ENCODE assay signal across 1 cellular context in the genomic region with DNA sequence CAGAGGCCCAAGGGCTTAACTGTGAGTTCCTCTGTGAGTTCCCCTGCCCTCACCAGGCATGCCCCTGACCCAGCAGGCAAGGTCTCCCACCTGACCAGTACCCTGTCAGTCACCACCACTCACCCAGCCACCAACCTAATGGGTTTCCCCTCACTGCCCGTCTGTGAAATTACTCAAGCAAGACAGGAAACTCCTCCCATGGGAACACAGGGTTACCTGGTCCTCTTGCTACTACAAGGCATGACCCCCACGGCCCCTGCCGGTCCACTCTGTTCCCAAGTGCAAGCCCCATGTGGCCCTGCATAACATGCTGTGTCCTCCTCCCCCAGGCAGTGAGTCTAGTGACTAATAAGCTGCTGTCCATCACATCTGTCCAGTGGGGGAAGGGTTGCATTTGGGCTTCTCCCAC.
A peak's percentile ranks its signal among the peaks of the same experiment; 100 is the strongest.
TF ChIP-seq lines count a peak whose summit lies in the region.

No MANE protein-coding gene starts in this region.

TF ChIP-seq in GM12878, 131 proteins besides CTCF, POLR2A, EP300 and RAD21:
- TF ChIP-seq GATAD2B (conservative IDR thresholded peaks at IDR 0.05; ENCODE audit: low read depth) (peak; percentile 49; the same call in 1 of the 2 replicates), MEF2B (IDR thresholded peaks at IDR 0.05; ENCODE audit: partially characterized antibody, poor library complexity, severe bottlenecking) (peak; percentile 60), PAX5 (IDR thresholded peaks at IDR 0.05; ENCODE audit: borderline replicate concordance, low read depth, low read length) (peak; percentile 70; the same call in 1 of the 2 replicates), HDGF (IDR thresholded peaks at IDR 0.05) (0 out of 2 replicates have a peak, but pooled peaks have one; percentile 17), IKZF1 (conservative IDR thresholded peaks at IDR 0.05) (peak; percentile 58; the same call in 1 of the 2 replicates), ASH2L (IDR thresholded peaks at IDR 0.05; ENCODE audit: borderline replicate concordance, low read depth) (no peak), ATF7 (IDR thresholded peaks at IDR 0.05; ENCODE audit: low read depth) (0 out of 2 replicates have a peak, but pooled peaks have one; percentile 17), IRF4 (IDR thresholded peaks at IDR 0.05; ENCODE audit: low read depth, low read length) (no peak), RAD51 (IDR thresholded peaks at IDR 0.05) (peak; percentile 22; the same call in 1 of the 2 replicates), JUND (IDR thresholded peaks at IDR 0.05; ENCODE audit: low read depth, low read length) (no peak), IKZF2 (IDR thresholded peaks at IDR 0.05) (peak in 1 of 2 experiments; percentile 54; a peak in 2 of 4 replicates), RELA (IDR thresholded peaks at IDR 0.05; ENCODE audit: borderline replicate concordance, partially characterized antibody) (peak; percentile 68), HDAC6 (IDR thresholded peaks at IDR 0.05; ENCODE audit: unreplicated experiment) (no peak), NR2F1 (conservative IDR thresholded peaks at IDR 0.05) (0 out of 2 replicates have a peak, but pooled peaks have one; percentile 38), MTA2 (IDR thresholded peaks at IDR 0.05; ENCODE audit: low read depth) (peak; percentile 25; the same call in 1 of the 2 replicates), POLR2AphosphoS2 (IDR thresholded peaks at IDR 0.05; ENCODE audit: low read depth, low read length) (no peak)
- TF ChIP-seq, protein P1, sequence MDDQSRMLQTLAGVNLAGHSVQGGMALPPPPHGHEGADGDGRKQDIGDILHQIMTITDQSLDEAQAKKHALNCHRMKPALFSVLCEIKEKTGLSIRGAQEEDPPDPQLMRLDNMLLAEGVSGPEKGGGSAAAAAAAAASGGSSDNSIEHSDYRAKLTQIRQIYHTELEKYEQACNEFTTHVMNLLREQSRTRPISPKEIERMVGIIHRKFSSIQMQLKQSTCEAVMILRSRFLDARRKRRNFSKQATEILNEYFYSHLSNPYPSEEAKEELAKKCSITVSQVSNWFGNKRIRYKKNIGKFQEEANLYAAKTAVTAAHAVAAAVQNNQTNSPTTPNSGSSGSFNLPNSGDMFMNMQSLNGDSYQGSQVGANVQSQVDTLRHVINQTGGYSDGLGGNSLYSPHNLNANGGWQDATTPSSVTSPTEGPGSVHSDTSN (IDR thresholded peaks at IDR 0.05; ENCODE audit: insufficient replicate concordance, low read depth, low read length), result peak; percentile 58
- TF ChIP-seq, protein P2, sequence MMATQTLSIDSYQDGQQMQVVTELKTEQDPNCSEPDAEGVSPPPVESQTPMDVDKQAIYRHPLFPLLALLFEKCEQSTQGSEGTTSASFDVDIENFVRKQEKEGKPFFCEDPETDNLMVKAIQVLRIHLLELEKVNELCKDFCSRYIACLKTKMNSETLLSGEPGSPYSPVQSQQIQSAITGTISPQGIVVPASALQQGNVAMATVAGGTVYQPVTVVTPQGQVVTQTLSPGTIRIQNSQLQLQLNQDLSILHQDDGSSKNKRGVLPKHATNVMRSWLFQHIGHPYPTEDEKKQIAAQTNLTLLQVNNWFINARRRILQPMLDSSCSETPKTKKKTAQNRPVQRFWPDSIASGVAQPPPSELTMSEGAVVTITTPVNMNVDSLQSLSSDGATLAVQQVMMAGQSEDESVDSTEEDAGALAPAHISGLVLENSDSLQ (IDR thresholded peaks at IDR 0.05), result peak; percentile 93
- TF ChIP-seq, protein P3, sequence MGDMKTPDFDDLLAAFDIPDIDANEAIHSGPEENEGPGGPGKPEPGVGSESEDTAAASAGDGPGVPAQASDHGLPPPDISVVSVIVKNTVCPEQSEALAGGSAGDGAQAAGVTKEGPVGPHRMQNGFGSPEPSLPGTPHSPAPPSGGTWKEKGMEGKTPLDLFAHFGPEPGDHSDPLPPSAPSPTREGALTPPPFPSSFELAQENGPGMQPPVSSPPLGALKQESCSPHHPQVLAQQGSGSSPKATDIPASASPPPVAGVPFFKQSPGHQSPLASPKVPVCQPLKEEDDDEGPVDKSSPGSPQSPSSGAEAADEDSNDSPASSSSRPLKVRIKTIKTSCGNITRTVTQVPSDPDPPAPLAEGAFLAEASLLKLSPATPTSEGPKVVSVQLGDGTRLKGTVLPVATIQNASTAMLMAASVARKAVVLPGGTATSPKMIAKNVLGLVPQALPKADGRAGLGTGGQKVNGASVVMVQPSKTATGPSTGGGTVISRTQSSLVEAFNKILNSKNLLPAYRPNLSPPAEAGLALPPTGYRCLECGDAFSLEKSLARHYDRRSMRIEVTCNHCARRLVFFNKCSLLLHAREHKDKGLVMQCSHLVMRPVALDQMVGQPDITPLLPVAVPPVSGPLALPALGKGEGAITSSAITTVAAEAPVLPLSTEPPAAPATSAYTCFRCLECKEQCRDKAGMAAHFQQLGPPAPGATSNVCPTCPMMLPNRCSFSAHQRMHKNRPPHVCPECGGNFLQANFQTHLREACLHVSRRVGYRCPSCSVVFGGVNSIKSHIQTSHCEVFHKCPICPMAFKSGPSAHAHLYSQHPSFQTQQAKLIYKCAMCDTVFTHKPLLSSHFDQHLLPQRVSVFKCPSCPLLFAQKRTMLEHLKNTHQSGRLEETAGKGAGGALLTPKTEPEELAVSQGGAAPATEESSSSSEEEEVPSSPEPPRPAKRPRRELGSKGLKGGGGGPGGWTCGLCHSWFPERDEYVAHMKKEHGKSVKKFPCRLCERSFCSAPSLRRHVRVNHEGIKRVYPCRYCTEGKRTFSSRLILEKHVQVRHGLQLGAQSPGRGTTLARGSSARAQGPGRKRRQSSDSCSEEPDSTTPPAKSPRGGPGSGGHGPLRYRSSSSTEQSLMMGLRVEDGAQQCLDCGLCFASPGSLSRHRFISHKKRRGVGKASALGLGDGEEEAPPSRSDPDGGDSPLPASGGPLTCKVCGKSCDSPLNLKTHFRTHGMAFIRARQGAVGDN (IDR thresholded peaks at IDR 0.05), result no peak
TF ChIP-seq in GM12878: peak in this region for 13.
